ENCODE assay signal across 8 cellular contexts in genomic region chr4:148445903-148446261, GRCh38. TPM values are rescaled to one million over a fixed set of nuclear protein-coding genes. Genes with fewer than 3 reads are reported as not detected.
DNase-seq lines count a peak whose midpoint lies in the region; ATAC-seq and TF ChIP-seq lines count a peak whose summit lies in the region.

No MANE protein-coding gene starts in this region.

- peak overlapping the region; percentile 50 for H3K4me3 Mint-ChIP-seq in HFFc6
- peak overlapping the region; percentile 91 for H3K4me3 Mint-ChIP-seq in activated naive CD8-positive, alpha-beta T cell
- peak overlapping the region; percentile 82 to 88 (median 86) for H3K4me3 Mint-ChIP-seq in immature natural killer cell
- peak overlapping the region; percentile 70 for H3K4me3 Mint-ChIP-seq in stimulated activated effector memory CD8-positive, alpha-beta T cell treated with anti-CD3 and anti-CD28 coated beads, Interleukin-12 subunit alpha, Interleukin-12 subunit beta, amount 100 ng/mL, for 72 hours

- ATAC-seq in stimulated activated effector memory CD8-positive, alpha-beta T cell treated with anti-CD3 and anti-CD28 coated beads, Interleukin-12 subunit alpha, Interleukin-12 subunit beta, amount 100 ng/mL, for 72 hours = peak; percentile 4
- ATAC-seq in left colon = no peak

- TF ChIP-seq CTCF in HFFc6 (IDR thresholded peaks at IDR 0.05) (no peak), GM10266 (IDR thresholded peaks at IDR 0.05; ENCODE audit: control insufficient read depth, insufficient read depth, low read depth, missing control alignments) (no peak)

- H3K4me1 Mint-ChIP-seq in HFFc6 (ENCODE audit: low read depth) (peaks cover 11% of the 10 kb centered on the region), immature natural killer cell (peaks cover 19 to 30% of the 10 kb centered on the region in 2 donors)
- H3K4me1 Mint-ChIP-seq in activated naive CD8-positive, alpha-beta T cell (ENCODE audit: low read depth) = peaks cover 28% of the 10 kb centered on the region
- H3K4me1 Mint-ChIP-seq in stimulated activated effector memory CD8-positive, alpha-beta T cell treated with anti-CD3 and anti-CD28 coated beads, Interleukin-12 subunit alpha, Interleukin-12 subunit beta, amount 100 ng/mL, for 72 hours = peaks cover 16% of the 10 kb centered on the region

- H3K9me3 Mint-ChIP-seq in HFFc6 (no peaks in the 10 kb centered on the region), immature natural killer cell (no peaks in the 10 kb centered on the region)
- H3K9me3 Mint-ChIP-seq in activated naive CD8-positive, alpha-beta T cell (ENCODE audit: low read depth) = no peaks in the 10 kb centered on the region
- no peaks in the 10 kb centered on the region for H3K9me3 Mint-ChIP-seq in stimulated activated effector memory CD8-positive, alpha-beta T cell treated with anti-CD3 and anti-CD28 coated beads, Interleukin-12 subunit alpha, Interleukin-12 subunit beta, amount 100 ng/mL, for 72 hours

- in situ Hi-C loops in ACHN (cut with HindIII; ENCODE audit: low pct_ligation_motif_present, low pct_unique_long_range_greater_than_20kb, low sequenced_read_pairs) = no loop called here

- no peaks in the 10 kb centered on the region for H3K36me3 Mint-ChIP-seq in HFFc6 (ENCODE audit: low read depth)
- H3K36me3 Mint-ChIP-seq in activated naive CD8-positive, alpha-beta T cell = no peaks in the 10 kb centered on the region
- no peaks in the 10 kb centered on the region for H3K36me3 Mint-ChIP-seq in immature natural killer cell
- H3K36me3 Mint-ChIP-seq in stimulated activated effector memory CD8-positive, alpha-beta T cell treated with anti-CD3 and anti-CD28 coated beads, Interleukin-12 subunit alpha, Interleukin-12 subunit beta, amount 100 ng/mL, for 72 hours = peaks cover 27% of the 10 kb centered on the region

- peaks cover 24% of the 10 kb centered on the region; the same call in 1 of the 2 replicates for H3K27me3 Mint-ChIP-seq in HFFc6 (ENCODE audit: insufficient read depth)
- H3K27me3 Mint-ChIP-seq in activated naive CD8-positive, alpha-beta T cell = no peaks in the 10 kb centered on the region
- peaks cover 11 to 20% (median 18%) of the 10 kb centered on the region in 3 donors for H3K27me3 Mint-ChIP-seq in immature natural killer cell (ENCODE audit: low read depth in 3 of 3)

- DNase-seq in HFFc6 = no peak
- no peak for DNase-seq in immature natural killer cell
- no peak for DNase-seq in stimulated activated effector memory CD8-positive, alpha-beta T cell treated with anti-CD3 and anti-CD28 coated beads, Interleukin-12 subunit alpha, Interleukin-12 subunit beta, amount 100 ng/mL, for 72 hours (ENCODE audit: low spot score in 2 of 2)
- DNase-seq in GM10266 (ENCODE audit: extremely low spot score) = no peak
- no peak for DNase-seq in dermis blood vessel endothelial cell
- DNase-seq in ACHN = no peak
- no peak for DNase-seq in left colon

- intact Hi-C loops in left colon (cut with DNase I, micrococcal nuclease) = loop anchor here in 1 of 2 donors (5.0 kb wide), 1 partner anchor 159 kb away; no protein-coding TSS in a partner anchor

- no peak overlapping the region for H3K27ac Mint-ChIP-seq in HFFc6
- H3K27ac Mint-ChIP-seq in activated naive CD8-positive, alpha-beta T cell = peak overlapping the region; percentile 80
- peak overlapping the region; percentile 19 to 85 (median 58) for H3K27ac Mint-ChIP-seq in immature natural killer cell
- H3K27ac Mint-ChIP-seq in stimulated activated effector memory CD8-positive, alpha-beta T cell treated with anti-CD3 and anti-CD28 coated beads, Interleukin-12 subunit alpha, Interleukin-12 subunit beta, amount 100 ng/mL, for 72 hours = peak overlapping the region; percentile 89

RNA-seq across cellular contexts. Expression of gene NR3C2, which starts 3.7 kb away (rescaled TPM):
- total RNA-seq in HFFc6 (2021; fragmentation: NEBNext Ultra II Directional; extraction: Animal tissue kit (Norgen Biotek cat#: 25700)) = under 1 TPM; 0.07 to 0.26 (median 0.11) TPM
- 1 to 10 TPM; 1.0 to 1.2 (median 1.1) TPM for polyA plus RNA-seq in immature natural killer cell
- 9.9 and 12.2 TPM in 2 replicates for total RNA-seq in dermis blood vessel endothelial cell
- 100 to 1,000 TPM; 113 to 131 TPM for total RNA-seq in left colon
